ENCODE assay signal across 8 cellular contexts in the genomic region with DNA sequence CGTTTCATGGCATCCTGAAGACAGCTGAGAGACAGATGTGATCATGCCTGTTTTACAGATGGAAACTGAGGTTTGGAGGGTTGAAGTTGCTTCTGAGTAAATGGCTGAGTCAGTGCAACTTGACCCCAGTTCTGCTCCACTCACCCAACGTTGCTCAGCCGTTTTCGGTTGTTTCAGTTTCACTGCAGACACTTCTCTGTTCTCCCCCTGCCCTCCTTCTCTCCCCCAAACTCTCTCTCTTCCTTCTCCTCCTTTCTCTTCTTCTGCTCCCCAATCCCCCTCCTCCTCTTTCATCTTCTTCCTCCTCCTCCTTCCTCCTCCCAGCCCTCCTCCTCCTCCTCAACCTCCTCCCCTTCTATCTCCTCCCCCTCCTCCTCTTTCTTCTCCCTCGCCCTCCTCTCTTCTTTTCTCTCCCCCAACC. TPM values are rescaled to one million over a fixed set of nuclear protein-coding genes. Genes with fewer than 3 reads are reported as not detected.
DNase-seq lines count a peak whose midpoint lies in the region; ATAC-seq and TF ChIP-seq lines count a peak whose summit lies in the region.

No MANE protein-coding gene starts in this region.

- no peaks in the 10 kb centered on the region for H3K9me3 Mint-ChIP-seq in activated CD4-positive, alpha-beta T cell treated with anti-CD3 and anti-CD28 coated beads for 36 hours (ENCODE audit: low read depth)
- H3K9me3 Mint-ChIP-seq in activated T-helper 2 cell treated with anti-CD3 and anti-CD28 coated beads, Interferon-gamma antibody, Interleukin-2, Interleukin-4, amounts not matched to agents 10 μg/mL and 5 μg/mL and 100 μg/mL, durations not matched to agents 14 hours and 24 hours and 36 hours: no peaks in the 10 kb centered on the region
- no peaks in the 10 kb centered on the region for H3K9me3 Mint-ChIP-seq in CD8-positive, alpha-beta T cell

- no peaks in the 10 kb centered on the region for H3K36me3 ChIP-seq in CD8-positive, alpha-beta T cell (ENCODE audit: insufficient read depth, low read length)
- H3K36me3 ChIP-seq in aorta (ENCODE audit: control insufficient read depth in 1 of 2, insufficient read depth in 2 of 2, low read length in 1 of 2): no peaks in the 10 kb centered on the region

- POLR2A ChIA-PET in activated CD4-positive, alpha-beta T cell treated with anti-CD3 and anti-CD28 coated beads for 36 hours (lab: Charles Lee): no interaction called here
- POLR2A ChIA-PET in CD8-positive, alpha-beta T cell (lab: Charles Lee): no interaction called here

- ATAC-seq in activated CD4-positive, alpha-beta T cell treated with anti-CD3 and anti-CD28 coated beads for 36 hours: peak; percentile 84
- ATAC-seq in HG03354 (IDR thresholded peaks at IDR 0.05; ENCODE audit: poor library complexity, severe bottlenecking, unreplicated experiment) (peak; percentile 68), aorta (ENCODE audit: low FRiP score) (no peak)
- ATAC-seq in CD8-positive, alpha-beta T cell: no peak

- 68 to 70% methylated on average over 5 of the region's 5 CpGs for WGBS in aorta, 2 donors

- DNase-seq in activated CD4-positive, alpha-beta T cell treated with anti-CD3 and anti-CD28 coated beads for 36 hours: peak; percentile 70
- DNase-seq in activated CD4-positive, alpha-beta T cell treated with anti-CD3 and anti-CD28 coated beads for 4 hours: no peak
- peak; percentile 45 for DNase-seq in activated T-helper 2 cell treated with anti-CD3 and anti-CD28 coated beads, Interferon-gamma antibody, Interleukin-2, Interleukin-4, amounts not matched to agents 10 μg/mL and 5 μg/mL and 100 μg/mL, durations not matched to agents 14 hours and 24 hours and 36 hours (ENCODE audit: low spot score)
- DNase-seq in stimulated activated CD4-positive, alpha-beta T cell treated with anti-CD3 and anti-CD28 coated beads, TNF-alpha, amount 100 ng/mL, for 48 hours (ENCODE audit: low read depth in 3 of 3): peak; percentile 15 to 33 (median 30)
- no peak for DNase-seq in CD8-positive, alpha-beta T cell
- DNase-seq in ecto neural progenitor cell (ENCODE audit: low spot score) (no peak), aorta (no peak)

- no peak overlapping the region for H3K4me3 Mint-ChIP-seq in activated CD4-positive, alpha-beta T cell treated with anti-CD3 and anti-CD28 coated beads for 36 hours
- peak overlapping the region; percentile 53 for H3K4me3 Mint-ChIP-seq in activated T-helper 2 cell treated with anti-CD3 and anti-CD28 coated beads, Interferon-gamma antibody, Interleukin-2, Interleukin-4, amounts not matched to agents 10 μg/mL and 5 μg/mL and 100 μg/mL, durations not matched to agents 14 hours and 24 hours and 36 hours (ENCODE audit: low read depth)
- H3K4me3 Mint-ChIP-seq in CD8-positive, alpha-beta T cell: no peak overlapping the region

- no peak for TF ChIP-seq CTCF in CD8-positive, alpha-beta T cell (IDR thresholded peaks at IDR 0.05)

- no peak overlapping the region for H3K27ac ChIP-seq in CD8-positive, alpha-beta T cell (ENCODE audit: low read depth, low read length)
- no peak overlapping the region for H3K27ac ChIP-seq in aorta (ENCODE audit: low read depth in 1 of 2, low read length in 2 of 2)

- no peaks in the 10 kb centered on the region for H3K36me3 Mint-ChIP-seq in activated CD4-positive, alpha-beta T cell treated with anti-CD3 and anti-CD28 coated beads for 36 hours (ENCODE audit: low read depth)
- peaks cover 3% of the 10 kb centered on the region for H3K36me3 Mint-ChIP-seq in activated T-helper 2 cell treated with anti-CD3 and anti-CD28 coated beads, Interferon-gamma antibody, Interleukin-2, Interleukin-4, amounts not matched to agents 10 μg/mL and 5 μg/mL and 100 μg/mL, durations not matched to agents 14 hours and 24 hours and 36 hours (ENCODE audit: low read depth)
- H3K36me3 Mint-ChIP-seq in CD8-positive, alpha-beta T cell: no peaks in the 10 kb centered on the region

- H3K4me1 ChIP-seq in CD8-positive, alpha-beta T cell (ENCODE audit: insufficient read depth, low read length): no peaks in the 10 kb centered on the region
- no peaks in the 10 kb centered on the region for H3K4me1 ChIP-seq in aorta (ENCODE audit: control insufficient read depth in 1 of 2, insufficient read depth in 2 of 2, low read length in 2 of 2)

- H3K4me3 ChIP-seq in CD8-positive, alpha-beta T cell (ENCODE audit: low read depth, low read length): no peak overlapping the region
- H3K4me3 ChIP-seq in aorta (ENCODE audit: low read length in 2 of 2): no peak overlapping the region

- H3K27ac Mint-ChIP-seq in activated CD4-positive, alpha-beta T cell treated with anti-CD3 and anti-CD28 coated beads for 36 hours: peak overlapping the region; percentile 28
- peak overlapping the region; percentile 92 for H3K27ac Mint-ChIP-seq in activated T-helper 2 cell treated with anti-CD3 and anti-CD28 coated beads, Interferon-gamma antibody, Interleukin-2, Interleukin-4, amounts not matched to agents 10 μg/mL and 5 μg/mL and 100 μg/mL, durations not matched to agents 14 hours and 24 hours and 36 hours
- H3K27ac Mint-ChIP-seq in CD8-positive, alpha-beta T cell: no peak overlapping the region

- peaks cover 24% of the 10 kb centered on the region for H3K4me1 Mint-ChIP-seq in activated CD4-positive, alpha-beta T cell treated with anti-CD3 and anti-CD28 coated beads for 36 hours
- peaks cover 38% of the 10 kb centered on the region for H3K4me1 Mint-ChIP-seq in activated T-helper 2 cell treated with anti-CD3 and anti-CD28 coated beads, Interferon-gamma antibody, Interleukin-2, Interleukin-4, amounts not matched to agents 10 μg/mL and 5 μg/mL and 100 μg/mL, durations not matched to agents 14 hours and 24 hours and 36 hours (ENCODE audit: low read depth)
- no peaks in the 10 kb centered on the region for H3K4me1 Mint-ChIP-seq in CD8-positive, alpha-beta T cell (ENCODE audit: low read depth)

- CTCF ChIA-PET in activated CD4-positive, alpha-beta T cell treated with anti-CD3 and anti-CD28 coated beads for 36 hours (lab: Charles Lee): no interaction called here
- CTCF ChIA-PET in CD8-positive, alpha-beta T cell (lab: Charles Lee): no interaction called here

- intact Hi-C loops in activated CD4-positive, alpha-beta T cell treated with anti-CD3 and anti-CD28 coated beads for 36 hours (cut with DNase I, micrococcal nuclease): loop anchor here in 1 of 2 experiments (2.0 kb wide), 1 partner anchor 63 kb away; no protein-coding TSS in a partner anchor
- intact Hi-C loops in activated T-helper 2 cell treated with anti-CD3 and anti-CD28 coated beads, Interferon-gamma antibody, Interleukin-2, Interleukin-4, amounts not matched to agents 10 μg/mL and 5 μg/mL and 100 μg/mL, durations not matched to agents 14 hours and 24 hours and 36 hours (cut with micrococcal nuclease): loop anchor here (2.0 kb wide), 1 partner anchor 53 kb away; no protein-coding TSS in a partner anchor
- intact Hi-C loops in CD8-positive, alpha-beta T cell (cut with DNase I, micrococcal nuclease): no loop called here
- intact Hi-C loops in aorta (cut with DNase I): loop anchor here in 1 of 2 donors (10.0 kb wide), 1 partner anchor 47 kb away; a partner anchor contains a TSS

- H3K27me3 ChIP-seq in CD8-positive, alpha-beta T cell (ENCODE audit: insufficient read depth, low read length): no peaks in the 10 kb centered on the region
- H3K27me3 ChIP-seq in aorta (ENCODE audit: control insufficient read depth in 1 of 2, insufficient read depth in 2 of 2, low read length in 1 of 2): no peaks in the 10 kb centered on the region

- no peaks in the 10 kb centered on the region for H3K27me3 Mint-ChIP-seq in activated CD4-positive, alpha-beta T cell treated with anti-CD3 and anti-CD28 coated beads for 36 hours
- no peaks in the 10 kb centered on the region for H3K27me3 Mint-ChIP-seq in activated T-helper 2 cell treated with anti-CD3 and anti-CD28 coated beads, Interferon-gamma antibody, Interleukin-2, Interleukin-4, amounts not matched to agents 10 μg/mL and 5 μg/mL and 100 μg/mL, durations not matched to agents 14 hours and 24 hours and 36 hours (ENCODE audit: low read depth)
- H3K27me3 Mint-ChIP-seq in CD8-positive, alpha-beta T cell (ENCODE audit: low read depth): no peaks in the 10 kb centered on the region

- H3K9me3 ChIP-seq in CD8-positive, alpha-beta T cell (ENCODE audit: low read length): no peaks in the 10 kb centered on the region
- H3K9me3 ChIP-seq in aorta (ENCODE audit: control insufficient read depth, low read length): no peaks in the 10 kb centered on the region

RNA-seq across cellular contexts. Expression of a gene that starts 9.4 kb away (rescaled TPM):
- 10 to 100 TPM; 39.3 to 51.0 TPM for total RNA-seq in activated CD4-positive, alpha-beta T cell treated with anti-CD3 and anti-CD28 coated beads for 36 hours
- total RNA-seq in activated T-helper 2 cell treated with anti-CD3 and anti-CD28 coated beads, Interferon-gamma antibody, Interleukin-2, Interleukin-4, amounts not matched to agents 10 μg/mL and 5 μg/mL and 100 μg/mL, durations not matched to agents 14 hours and 24 hours and 36 hours: 39.4 and 39.7 TPM in 2 replicates
- 10 to 100 TPM; 12.5 to 13.6 TPM for total RNA-seq in CD8-positive, alpha-beta T cell
- total RNA-seq in aorta: 10 to 100 TPM; 21.3 to 26.2 TPM
- polyA plus RNA-seq in aorta: 10 to 100 TPM; 23.1 to 26.8 TPM

RNA-seq across cellular contexts. Expression of a gene that starts 41.0 kb away (rescaled TPM):
- total RNA-seq in activated CD4-positive, alpha-beta T cell treated with anti-CD3 and anti-CD28 coated beads for 36 hours: not detected
- not detected in 2 replicates for total RNA-seq in activated T-helper 2 cell treated with anti-CD3 and anti-CD28 coated beads, Interferon-gamma antibody, Interleukin-2, Interleukin-4, amounts not matched to agents 10 μg/mL and 5 μg/mL and 100 μg/mL, durations not matched to agents 14 hours and 24 hours and 36 hours
- not detected for total RNA-seq in CD8-positive, alpha-beta T cell
- 1,000 to 10,000 TPM; 1,606 to 2,053 TPM for total RNA-seq in aorta
- polyA plus RNA-seq in aorta: 100 to 1,000 TPM; 631 to 732 TPM

RNA-seq across cellular contexts. Expression of a gene that starts 51.6 kb away (rescaled TPM):
- 10 to 100 TPM; 57.8 to 65.1 TPM for total RNA-seq in activated CD4-positive, alpha-beta T cell treated with anti-CD3 and anti-CD28 coated beads for 36 hours
- 95.7 and 99.4 TPM in 2 replicates for total RNA-seq in activated T-helper 2 cell treated with anti-CD3 and anti-CD28 coated beads, Interferon-gamma antibody, Interleukin-2, Interleukin-4, amounts not matched to agents 10 μg/mL and 5 μg/mL and 100 μg/mL, durations not matched to agents 14 hours and 24 hours and 36 hours
- 10 to 100 TPM; 41.1 to 41.2 TPM for total RNA-seq in CD8-positive, alpha-beta T cell
- total RNA-seq in aorta: 10 to 100 TPM; 56.5 to 61.9 TPM
- 10 to 100 TPM in 1 of 2 donors, 1 to 10 TPM in 1; 2.9 to 30.8 TPM for polyA plus RNA-seq in aorta

Comparison
In these comparisons a context has a peak if more than half of its experiments do, and no peak if none do; other contexts are left out.
1. DNase-seq: peak in activated CD4-positive, alpha-beta T cell treated with anti-CD3 and anti-CD28 coated beads for 36 hours (single experiment), activated T-helper 2 cell treated with anti-CD3 and anti-CD28 coated beads, Interferon-gamma antibody, Interleukin-2, Interleukin-4, amounts not matched to agents 10 μg/mL and 5 μg/mL and 100 μg/mL, durations not matched to agents 14 hours and 24 hours and 36 hours (single experiment) and stimulated activated CD4-positive, alpha-beta T cell treated with anti-CD3 and anti-CD28 coated beads, TNF-alpha, amount 100 ng/mL, for 48 hours (3 of 3); none in activated CD4-positive, alpha-beta T cell treated with anti-CD3 and anti-CD28 coated beads for 4 hours (0 of 2), CD8-positive, alpha-beta T cell (0 of 7), ecto neural progenitor cell (single experiment) and aorta (0 of 2).
2. ATAC-seq: peak in activated CD4-positive, alpha-beta T cell treated with anti-CD3 and anti-CD28 coated beads for 36 hours (single experiment) and HG03354 (single experiment); none in CD8-positive, alpha-beta T cell (single experiment) and aorta (single experiment).
3. RNA of a gene that starts 41.0 kb away (total RNA-seq): 1,606 to 2,053 TPM in aorta; not detected in activated CD4-positive, alpha-beta T cell treated with anti-CD3 and anti-CD28 coated beads for 36 hours, not detected in activated T-helper 2 cell treated with anti-CD3 and anti-CD28 coated beads, Interferon-gamma antibody, Interleukin-2, Interleukin-4, amounts not matched to agents 10 μg/mL and 5 μg/mL and 100 μg/mL, durations not matched to agents 14 hours and 24 hours and 36 hours and not detected in CD8-positive, alpha-beta T cell; every median in the first group is over 1,000 times any median in the second.